In the genomic region with DNA sequence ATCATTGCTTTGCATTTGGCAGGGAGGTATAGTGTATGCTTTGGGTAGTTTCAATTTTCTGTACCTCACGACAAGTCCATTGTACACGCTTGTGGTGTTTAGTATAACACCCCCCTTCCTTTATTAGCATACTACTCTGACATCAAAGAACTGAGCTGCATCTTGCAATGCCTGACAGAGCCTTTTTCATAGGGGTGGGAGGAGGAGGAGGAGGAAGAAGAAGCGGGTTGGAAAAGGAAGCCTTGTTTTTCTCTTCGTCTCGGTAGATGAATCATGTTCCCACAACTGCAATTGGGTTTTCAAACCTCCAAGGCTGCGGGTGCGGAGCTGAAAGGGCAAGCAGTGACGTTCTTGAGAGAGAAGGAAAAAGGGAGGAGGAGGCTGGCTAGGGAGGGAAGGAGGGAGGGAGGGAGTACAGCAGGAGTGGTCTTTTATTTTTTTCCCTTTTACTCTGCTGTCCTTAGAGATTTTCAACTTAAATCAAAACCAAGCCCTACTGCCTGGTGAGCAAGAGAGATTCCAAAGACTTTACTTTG, we compare ENCODE assay signal across 9 cellular contexts.
DNase-seq lines count a peak whose midpoint lies in the region; ATAC-seq lines count a peak whose summit lies in the region.
"Had no signal": no experiment of that assay in that cellular context is flagged by ENCODE, and none has a peak within 500 bp of the region (broad histone marks: within the 10 kb centered on the region; RNA-seq: fewer than 3 reads in every experiment).

No MANE protein-coding gene starts in this region.

- no peaks in the 10 kb centered on the region for H3K9me3 Mint-ChIP-seq in activated CD4-positive, alpha-beta T cell treated with anti-CD3 and anti-CD28 coated beads, Interleukin-2, amount 10 ng/mL, durations not matched to agents 7 days and 5 days
- H3K9me3 Mint-ChIP-seq in effector memory CD8-positive, alpha-beta T cell: no peaks in the 10 kb centered on the region
- H3K9me3 Mint-ChIP-seq: activated naive CD4-positive, alpha-beta T cell treated with anti-CD3 and anti-CD28 coated beads, Interleukin-2, amount 50 U/mL, for 24 hours had no signal

- H3K27ac Mint-ChIP-seq in activated CD4-positive, alpha-beta T cell treated with anti-CD3 and anti-CD28 coated beads, Interleukin-2, amount 10 ng/mL, durations not matched to agents 7 days and 5 days: no peak overlapping the region
- no peak overlapping the region for H3K27ac Mint-ChIP-seq in effector memory CD8-positive, alpha-beta T cell
- H3K27ac Mint-ChIP-seq: activated naive CD4-positive, alpha-beta T cell treated with anti-CD3 and anti-CD28 coated beads, Interleukin-2, amount 50 U/mL, for 24 hours had no signal

- H3K4me3 ChIP-seq in mononuclear cell (ENCODE audit: low read length): peak overlapping the region; percentile 14

- H3K36me3 Mint-ChIP-seq in activated CD4-positive, alpha-beta T cell treated with anti-CD3 and anti-CD28 coated beads, Interleukin-2, amount 10 ng/mL, durations not matched to agents 7 days and 5 days (ENCODE audit: low read depth): peaks cover 5% of the 10 kb centered on the region
- peaks cover 5% of the 10 kb centered on the region for H3K36me3 Mint-ChIP-seq in effector memory CD8-positive, alpha-beta T cell (ENCODE audit: insufficient read depth)

- peak; percentile 60 for ATAC-seq in GM18498 (IDR thresholded peaks at IDR 0.05; ENCODE audit: unreplicated experiment)
- ATAC-seq in HG03354 (IDR thresholded peaks at IDR 0.05; ENCODE audit: poor library complexity, severe bottlenecking, unreplicated experiment): peak; percentile 72
- peak; percentile 82 for ATAC-seq in effector memory CD8-positive, alpha-beta T cell (replicated peaks)
- ATAC-seq in GM18867 (IDR thresholded peaks at IDR 0.05; ENCODE audit: unreplicated experiment): no peak

- POLR2A ChIA-PET in activated CD4-positive, alpha-beta T cell treated with anti-CD3 and anti-CD28 coated beads, Interleukin-2, amount 10 ng/mL, durations not matched to agents 7 days and 5 days (lab: Charles Lee): interaction anchor here (1.3 kb wide), 1 partner anchor 73 kb away, joined by 3 read pairs; no protein-coding TSS in a partner anchor

- no peak overlapping the region for H3K4me3 Mint-ChIP-seq in activated CD4-positive, alpha-beta T cell treated with anti-CD3 and anti-CD28 coated beads, Interleukin-2, amount 10 ng/mL, durations not matched to agents 7 days and 5 days
- H3K4me3 Mint-ChIP-seq in effector memory CD8-positive, alpha-beta T cell: no peak overlapping the region
- H3K4me3 Mint-ChIP-seq: activated naive CD4-positive, alpha-beta T cell treated with anti-CD3 and anti-CD28 coated beads, Interleukin-2, amount 50 U/mL, for 24 hours had no signal

- H3K27me3 Mint-ChIP-seq in activated CD4-positive, alpha-beta T cell treated with anti-CD3 and anti-CD28 coated beads, Interleukin-2, amount 10 ng/mL, durations not matched to agents 7 days and 5 days: no peaks in the 10 kb centered on the region
- H3K27me3 Mint-ChIP-seq in effector memory CD8-positive, alpha-beta T cell: no peaks in the 10 kb centered on the region
- H3K27me3 Mint-ChIP-seq: activated naive CD4-positive, alpha-beta T cell treated with anti-CD3 and anti-CD28 coated beads, Interleukin-2, amount 50 U/mL, for 24 hours had no signal

- no peaks in the 10 kb centered on the region for H3K9me3 ChIP-seq in mononuclear cell (ENCODE audit: low read depth, low read length)

- peaks cover 67% of the 10 kb centered on the region for H3K4me1 ChIP-seq in mononuclear cell (ENCODE audit: insufficient read depth, low read length)

- no peaks in the 10 kb centered on the region for H3K27me3 ChIP-seq in mononuclear cell (ENCODE audit: insufficient read depth, low read length)

- CTCF ChIA-PET in activated CD4-positive, alpha-beta T cell treated with anti-CD3 and anti-CD28 coated beads, Interleukin-2, amount 10 ng/mL, durations not matched to agents 7 days and 5 days (lab: Charles Lee): interaction anchor here (0.6 to 2.3 kb wide), 5 partner anchors 11 to 745 kb away, joined by 3 to 5 read pairs (median 4); no protein-coding TSS in a partner anchor

- H3K4me1 Mint-ChIP-seq in activated CD4-positive, alpha-beta T cell treated with anti-CD3 and anti-CD28 coated beads, Interleukin-2, amount 10 ng/mL, durations not matched to agents 7 days and 5 days: peaks cover 33% of the 10 kb centered on the region
- H3K4me1 Mint-ChIP-seq in effector memory CD8-positive, alpha-beta T cell (ENCODE audit: low read depth in 2 of 2): peaks cover 20 to 29% of the 10 kb centered on the region in 2 donors

- DNase-seq in activated CD4-positive, alpha-beta T cell treated with anti-CD3 and anti-CD28 coated beads, Interleukin-2, amount 10 ng/mL, durations not matched to agents 7 days and 5 days: peak; percentile 45
- peak; percentile 23 to 39 (median 26) for DNase-seq in effector memory CD8-positive, alpha-beta T cell
- peak; percentile 8 for DNase-seq in stimulated activated CD8-positive, alpha-beta memory T cell treated with anti-CD3 and anti-CD28 coated beads, Interleukin-15, amount 100 ng/mL, for 24 hours (ENCODE audit: low read depth)
- DNase-seq in NCI-H526 treated with DMSO at 0.1 percent for 48 hours (lab: John Stamatoyannopoulos, UW): no peak
